Comparison of ENCODE assay signal across 35 cellular contexts in the genomic region with DNA sequence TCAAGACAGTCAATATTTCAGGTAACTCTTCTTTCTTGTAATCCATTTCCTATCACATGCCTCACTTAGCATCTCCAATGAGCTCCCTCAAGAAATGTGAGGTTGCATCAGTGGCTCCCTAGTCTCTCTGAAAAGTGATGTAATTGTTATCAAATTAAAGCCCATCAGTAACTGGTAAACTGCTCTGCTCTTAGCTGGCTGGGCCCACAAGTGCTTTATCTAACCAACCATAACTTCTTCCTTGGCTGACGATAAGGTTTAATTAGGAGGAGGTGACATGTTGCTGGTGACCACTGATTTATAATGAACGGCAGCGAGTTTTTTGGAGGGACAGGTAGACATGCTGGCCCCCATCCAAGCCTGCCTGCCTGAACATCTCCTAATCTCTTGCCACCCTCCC.
"Had no signal": no experiment of that assay in that cellular context is flagged by ENCODE, and none has a peak within 500 bp of the region (broad histone marks: within the 10 kb centered on the region; RNA-seq: fewer than 3 reads in every experiment).

No MANE protein-coding gene starts in this region.

- H3K4me1 ChIP-seq: adrenal gland, body of pancreas, breast epithelium had no signal

- H3K9me3 ChIP-seq: adrenal gland, body of pancreas, breast epithelium had no signal

- H3K4me3 ChIP-seq: adrenal gland, body of pancreas, breast epithelium had no signal

- H3K27me3 ChIP-seq: body of pancreas, brain microvascular endothelial cell, breast epithelium had no signal

- DNase-seq: activated B cell treated with CpG ODN at 0.5 μM for 24 hours; activated CD4-positive, alpha-beta memory T cell treated with anti-CD3 and anti-CD28 coated beads for 36 hours; activated CD4-positive, alpha-beta T cell treated with anti-CD3 and anti-CD28 coated beads for 4 hours; activated CD4-positive, alpha-beta T cell treated with anti-CD3 and anti-CD28 coated beads, Interleukin-2, amount 10 ng/mL, durations not matched to agents 24 days and 14 days; activated CD4-positive, alpha-beta T cell treated with anti-CD3 and anti-CD28 coated beads, Interleukin-2, amount 50 U/mL, for 1 hour; activated CD4-positive, alpha-beta T cell treated with anti-CD3 and anti-CD28 coated beads, Interleukin-2, amount 50 U/mL, for 4 hours; activated CD4-positive, CD25-positive, alpha-beta regulatory T cell treated with anti-CD3 and anti-CD28 coated beads, Interleukin-2, amount 50 U/mL, for 72 hours; activated CD8-positive, alpha-beta memory T cell treated with anti-CD3 and anti-CD28 coated beads, Interleukin-2, amount 50 U/mL, for 4 hours; activated CD8-positive, alpha-beta T cell treated with anti-CD3 and anti-CD28 coated beads for 36 hours; activated effector memory CD4-positive, alpha-beta T cell treated with anti-CD3 and anti-CD28 coated beads, Interleukin-2, amount 50 U/mL, for 16 hours; activated gamma-delta T cell treated with Interleukin-2 at 50 U/mL for 16 hours; activated naive CD4-positive, alpha-beta T cell; activated naive CD4-positive, alpha-beta T cell treated with anti-CD3 and anti-CD28 coated beads for 36 hours; activated naive CD4-positive, alpha-beta T cell treated with anti-CD3 and anti-CD28 coated beads, Interleukin-2, amount 50 U/mL, for 16 hours; activated naive CD8-positive, alpha-beta T cell treated with anti-CD3 and anti-CD28 coated beads for 36 hours; activated T-cell treated with anti-CD3 and anti-CD28 coated beads for 4 hours; activated T-cell treated with anti-CD3 and anti-CD28 coated beads, Interleukin-2, amount 50 U/mL, for 1 hour; activated T-cell treated with anti-CD3 and anti-CD28 coated beads, Interleukin-2, amount 50 U/mL, for 4 hours; activated T-cell treated with anti-CD3 and anti-CD28 coated beads, Interleukin-2, amount 50 U/mL, for 72 hours; adrenal gland; amniotic stem cell; aorta; brain microvascular endothelial cell; central memory CD4-positive, alpha-beta T cell; T-helper 1 cell; T-helper 2 cell; T-helper 9 cell had no signal

- ATAC-seq: activated CD8-positive, alpha-beta T cell treated with anti-CD3 and anti-CD28 coated beads for 36 hours; activated naive CD4-positive, alpha-beta T cell treated with anti-CD3 and anti-CD28 coated beads, Interleukin-2, amount 50 U/mL, for 72 hours; activated T-cell treated with anti-CD3 and anti-CD28 coated beads, Interleukin-2, amount 50 U/mL, for 4 hours; activated T-cell treated with anti-CD3 and anti-CD28 coated beads, Interleukin-2, amount 50 U/mL, for 72 hours; activated T-helper 17 cell treated with anti-CD3 and anti-CD28 coated beads, Interleukin-2, amount 50 U/mL, for 72 hours; body of pancreas had no signal

- H3K36me3 ChIP-seq: adrenal gland, brain microvascular endothelial cell, breast epithelium had no signal

- H3K27ac ChIP-seq: adrenal gland, body of pancreas, brain microvascular endothelial cell, breast epithelium, VCaP had no signal

- FAIRE-seq: astrocyte, colon, TTC549 had no signal
